In the genomic region with DNA sequence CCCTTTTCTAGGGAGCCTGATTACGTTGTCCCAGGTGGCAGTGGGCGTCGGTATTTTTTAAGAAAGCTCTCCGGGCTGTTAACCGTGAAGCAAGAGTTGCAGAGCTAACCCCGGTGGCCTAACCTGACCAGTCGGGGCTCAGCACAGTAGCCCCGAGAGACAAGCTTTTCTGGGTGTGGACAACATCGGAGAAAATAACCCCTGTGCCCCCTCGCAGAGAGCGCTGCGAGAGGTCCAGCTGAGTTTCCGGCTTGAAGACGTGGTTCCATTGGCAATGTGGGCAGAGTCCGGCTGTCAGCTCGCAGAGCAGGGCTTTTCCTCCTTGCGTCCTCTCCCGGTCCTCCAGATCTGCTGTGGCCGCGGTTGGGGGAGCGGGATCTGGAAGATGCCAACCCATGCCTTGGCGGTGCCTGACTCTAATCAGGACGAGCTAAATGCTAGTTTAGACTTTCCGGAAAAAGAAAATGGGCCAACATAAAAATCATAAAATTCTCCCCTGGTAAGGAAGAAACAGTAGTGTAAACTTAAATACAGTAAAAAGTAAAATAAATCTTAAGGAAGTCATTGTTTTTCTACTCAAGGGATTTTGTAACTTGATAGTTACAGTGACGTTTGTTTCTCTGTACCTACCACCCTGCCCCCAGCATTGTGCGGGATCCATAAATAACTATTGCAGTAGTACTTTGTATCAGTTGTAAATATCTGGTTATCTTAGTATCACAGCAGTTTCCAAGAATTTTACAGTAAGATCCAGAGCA, we compare ENCODE assay signal across 1 cellular context.
TF ChIP-seq lines count a peak whose summit lies in the region.

No MANE protein-coding gene starts in this region.

TF ChIP-seq in K562, 482 proteins besides CTCF, POLR2A, EP300 and RAD21 (continued from another document and continues in another):
- TF ChIP-seq, protein P1, sequence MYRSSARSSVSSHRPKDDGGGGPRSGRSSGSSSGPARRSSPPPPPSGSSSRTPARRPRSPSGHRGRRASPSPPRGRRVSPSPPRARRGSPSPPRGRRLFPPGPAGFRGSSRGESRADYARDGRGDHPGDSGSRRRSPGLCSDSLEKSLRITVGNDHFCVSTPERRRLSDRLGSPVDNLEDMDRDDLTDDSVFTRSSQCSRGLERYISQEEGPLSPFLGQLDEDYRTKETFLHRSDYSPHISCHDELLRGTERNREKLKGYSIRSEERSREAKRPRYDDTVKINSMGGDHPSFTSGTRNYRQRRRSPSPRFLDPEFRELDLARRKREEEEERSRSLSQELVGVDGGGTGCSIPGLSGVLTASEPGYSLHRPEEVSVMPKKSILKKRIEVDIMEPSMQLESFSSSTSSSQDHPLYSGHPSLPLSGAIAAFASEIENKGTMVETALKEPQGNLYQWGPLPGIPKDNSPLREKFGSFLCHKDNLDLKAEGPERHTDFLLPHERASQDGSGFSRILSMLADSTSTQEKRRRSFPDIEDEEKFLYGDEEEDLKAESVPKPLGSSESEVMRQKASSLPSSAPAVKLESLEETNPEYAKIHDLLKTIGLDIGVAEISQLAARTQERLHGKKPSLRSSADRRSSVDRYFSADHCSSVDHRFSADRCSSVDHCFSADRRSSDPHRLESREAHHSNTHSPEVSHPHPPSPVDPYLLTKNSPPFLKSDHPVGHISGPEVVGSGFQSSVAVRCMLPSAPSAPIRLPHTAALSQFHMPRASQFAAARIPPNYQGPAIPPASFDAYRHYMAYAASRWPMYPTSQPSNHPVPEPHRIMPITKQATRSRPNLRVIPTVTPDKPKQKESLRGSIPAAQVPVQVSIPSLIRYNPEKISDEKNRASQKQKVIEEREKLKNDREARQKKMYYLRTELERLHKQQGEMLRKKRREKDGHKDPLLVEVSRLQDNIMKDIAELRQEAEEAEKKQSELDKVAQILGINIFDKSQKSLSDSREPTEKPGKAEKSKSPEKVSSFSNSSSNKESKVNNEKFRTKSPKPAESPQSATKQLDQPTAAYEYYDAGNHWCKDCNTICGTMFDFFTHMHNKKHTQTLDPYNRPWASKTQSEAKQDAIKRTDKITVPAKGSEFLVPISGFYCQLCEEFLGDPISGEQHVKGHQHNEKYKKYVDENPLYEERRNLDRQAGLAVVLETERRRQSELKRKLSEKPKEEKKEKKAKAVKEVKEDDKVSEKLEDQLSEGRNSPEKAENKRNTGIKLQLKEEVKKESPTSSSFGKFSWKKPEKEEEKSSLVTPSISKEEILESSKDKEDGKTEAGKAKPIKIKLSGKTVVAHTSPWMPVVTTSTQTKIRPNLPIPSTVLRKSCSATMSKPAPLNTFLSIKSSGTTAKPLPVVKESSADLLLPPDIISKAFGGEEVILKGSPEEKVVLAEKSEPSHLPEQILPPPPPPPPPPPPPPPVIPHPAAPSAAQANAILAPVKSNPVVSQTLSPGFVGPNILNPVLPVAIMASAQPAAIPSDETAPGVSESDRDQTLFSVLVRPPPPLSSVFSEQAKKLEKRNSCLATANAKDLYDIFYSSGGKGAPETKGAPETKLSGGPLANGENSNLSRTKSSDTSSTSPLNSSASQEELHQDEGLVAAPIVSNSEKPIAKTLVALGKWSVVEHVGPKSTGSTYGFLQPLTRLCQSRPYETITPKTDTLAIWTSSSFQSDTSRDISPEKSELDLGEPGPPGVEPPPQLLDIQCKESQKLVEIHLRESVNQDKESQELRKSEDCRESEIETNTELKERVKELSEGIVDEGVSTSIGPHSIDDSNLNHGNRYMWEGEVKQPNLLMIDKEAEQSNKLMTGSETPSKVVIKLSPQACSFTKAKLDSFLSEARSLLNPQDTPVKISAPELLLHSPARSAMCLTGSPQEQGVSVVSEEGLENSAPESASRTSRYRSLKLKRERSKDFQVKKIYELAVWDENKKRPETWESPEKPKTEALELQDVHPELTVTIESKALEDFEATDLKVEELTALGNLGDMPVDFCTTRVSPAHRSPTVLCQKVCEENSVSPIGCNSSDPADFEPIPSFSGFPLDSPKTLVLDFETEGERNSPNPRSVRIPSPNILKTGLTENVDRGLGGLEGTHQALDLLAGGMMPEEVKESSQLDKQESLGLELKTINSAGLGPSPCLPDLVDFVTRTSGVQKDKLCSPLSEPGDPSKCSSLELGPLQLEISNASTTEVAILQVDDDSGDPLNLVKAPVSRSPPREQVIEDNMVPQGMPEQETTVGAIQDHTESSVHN (IDR thresholded peaks at IDR 0.05; ENCODE audit: borderline replicate concordance in 1 of 2, low read depth in 1 of 2), result no peak
- TF ChIP-seq ATF1 (CRISPR knock-in tag; IDR thresholded peaks at IDR 0.05), result no peak
- TF ChIP-seq ATF1 (tag; IDR thresholded peaks at IDR 0.05), result peak; percentile 82
- no peak for TF ChIP-seq CBX1 (IDR thresholded peaks at IDR 0.05; ENCODE audit: low read depth)
- TF ChIP-seq ZNF12 (CRISPR knock-in tag; IDR thresholded peaks at IDR 0.05), result peak; percentile 78; the same call in 1 of the 2 replicates
- TF ChIP-seq MYNN (IDR thresholded peaks at IDR 0.05), result peak; percentile 27; the same call in 1 of the 2 replicates
- TF ChIP-seq MYNN (CRISPR knock-in tag; IDR thresholded peaks at IDR 0.05), result no peak
- TF ChIP-seq, protein P2, sequence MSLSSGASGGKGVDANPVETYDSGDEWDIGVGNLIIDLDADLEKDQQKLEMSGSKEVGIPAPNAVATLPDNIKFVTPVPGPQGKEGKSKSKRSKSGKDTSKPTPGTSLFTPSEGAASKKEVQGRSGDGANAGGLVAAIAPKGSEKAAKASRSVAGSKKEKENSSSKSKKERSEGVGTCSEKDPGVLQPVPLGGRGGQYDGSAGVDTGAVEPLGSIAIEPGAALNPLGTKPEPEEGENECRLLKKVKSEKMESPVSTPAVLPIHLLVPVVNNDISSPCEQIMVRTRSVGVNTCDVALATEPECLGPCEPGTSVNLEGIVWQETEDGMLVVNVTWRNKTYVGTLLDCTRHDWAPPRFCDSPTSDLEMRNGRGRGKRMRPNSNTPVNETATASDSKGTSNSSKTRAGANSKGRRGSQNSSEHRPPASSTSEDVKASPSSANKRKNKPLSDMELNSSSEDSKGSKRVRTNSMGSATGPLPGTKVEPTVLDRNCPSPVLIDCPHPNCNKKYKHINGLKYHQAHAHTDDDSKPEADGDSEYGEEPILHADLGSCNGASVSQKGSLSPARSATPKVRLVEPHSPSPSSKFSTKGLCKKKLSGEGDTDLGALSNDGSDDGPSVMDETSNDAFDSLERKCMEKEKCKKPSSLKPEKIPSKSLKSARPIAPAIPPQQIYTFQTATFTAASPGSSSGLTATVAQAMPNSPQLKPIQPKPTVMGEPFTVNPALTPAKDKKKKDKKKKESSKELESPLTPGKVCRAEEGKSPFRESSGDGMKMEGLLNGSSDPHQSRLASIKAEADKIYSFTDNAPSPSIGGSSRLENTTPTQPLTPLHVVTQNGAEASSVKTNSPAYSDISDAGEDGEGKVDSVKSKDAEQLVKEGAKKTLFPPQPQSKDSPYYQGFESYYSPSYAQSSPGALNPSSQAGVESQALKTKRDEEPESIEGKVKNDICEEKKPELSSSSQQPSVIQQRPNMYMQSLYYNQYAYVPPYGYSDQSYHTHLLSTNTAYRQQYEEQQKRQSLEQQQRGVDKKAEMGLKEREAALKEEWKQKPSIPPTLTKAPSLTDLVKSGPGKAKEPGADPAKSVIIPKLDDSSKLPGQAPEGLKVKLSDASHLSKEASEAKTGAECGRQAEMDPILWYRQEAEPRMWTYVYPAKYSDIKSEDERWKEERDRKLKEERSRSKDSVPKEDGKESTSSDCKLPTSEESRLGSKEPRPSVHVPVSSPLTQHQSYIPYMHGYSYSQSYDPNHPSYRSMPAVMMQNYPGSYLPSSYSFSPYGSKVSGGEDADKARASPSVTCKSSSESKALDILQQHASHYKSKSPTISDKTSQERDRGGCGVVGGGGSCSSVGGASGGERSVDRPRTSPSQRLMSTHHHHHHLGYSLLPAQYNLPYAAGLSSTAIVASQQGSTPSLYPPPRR (CRISPR knock-in tag; IDR thresholded peaks at IDR 0.05; ENCODE audit: borderline replicate concordance), result no peak; the same call in 1 of the 2 replicates
- no peak for TF ChIP-seq RUNX1 (IDR thresholded peaks at IDR 0.05; ENCODE audit: low read depth)
- no peak for TF ChIP-seq NFIX (CRISPR knock-in tag; IDR thresholded peaks at IDR 0.05; ENCODE audit: low read depth)
- TF ChIP-seq, protein P3, sequence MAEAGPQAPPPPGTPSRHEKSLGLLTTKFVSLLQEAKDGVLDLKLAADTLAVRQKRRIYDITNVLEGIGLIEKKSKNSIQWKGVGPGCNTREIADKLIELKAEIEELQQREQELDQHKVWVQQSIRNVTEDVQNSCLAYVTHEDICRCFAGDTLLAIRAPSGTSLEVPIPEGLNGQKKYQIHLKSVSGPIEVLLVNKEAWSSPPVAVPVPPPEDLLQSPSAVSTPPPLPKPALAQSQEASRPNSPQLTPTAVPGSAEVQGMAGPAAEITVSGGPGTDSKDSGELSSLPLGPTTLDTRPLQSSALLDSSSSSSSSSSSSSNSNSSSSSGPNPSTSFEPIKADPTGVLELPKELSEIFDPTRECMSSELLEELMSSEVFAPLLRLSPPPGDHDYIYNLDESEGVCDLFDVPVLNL (CRISPR knock-in tag; IDR thresholded peaks at IDR 0.05; ENCODE audit: low read depth), result no peak
- TF ChIP-seq ZKSCAN3 (CRISPR knock-in tag; IDR thresholded peaks at IDR 0.05), result no peak
- TF ChIP-seq CBFA2T3 (IDR thresholded peaks at IDR 0.05), result peak; percentile 46; the same call in 1 of the 2 replicates
- TF ChIP-seq RBM14 (IDR thresholded peaks at IDR 0.05; ENCODE audit: borderline replicate concordance, insufficient read depth, low read depth, low read length), result no peak
- TF ChIP-seq, protein P4, sequence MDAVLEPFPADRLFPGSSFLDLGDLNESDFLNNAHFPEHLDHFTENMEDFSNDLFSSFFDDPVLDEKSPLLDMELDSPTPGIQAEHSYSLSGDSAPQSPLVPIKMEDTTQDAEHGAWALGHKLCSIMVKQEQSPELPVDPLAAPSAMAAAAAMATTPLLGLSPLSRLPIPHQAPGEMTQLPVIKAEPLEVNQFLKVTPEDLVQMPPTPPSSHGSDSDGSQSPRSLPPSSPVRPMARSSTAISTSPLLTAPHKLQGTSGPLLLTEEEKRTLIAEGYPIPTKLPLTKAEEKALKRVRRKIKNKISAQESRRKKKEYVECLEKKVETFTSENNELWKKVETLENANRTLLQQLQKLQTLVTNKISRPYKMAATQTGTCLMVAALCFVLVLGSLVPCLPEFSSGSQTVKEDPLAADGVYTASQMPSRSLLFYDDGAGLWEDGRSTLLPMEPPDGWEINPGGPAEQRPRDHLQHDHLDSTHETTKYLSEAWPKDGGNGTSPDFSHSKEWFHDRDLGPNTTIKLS (IDR thresholded peaks at IDR 0.05; ENCODE audit: borderline replicate concordance, low read depth), result 0 out of 2 replicates have a peak, but pooled peaks have one; percentile 21
- TF ChIP-seq, protein P5, sequence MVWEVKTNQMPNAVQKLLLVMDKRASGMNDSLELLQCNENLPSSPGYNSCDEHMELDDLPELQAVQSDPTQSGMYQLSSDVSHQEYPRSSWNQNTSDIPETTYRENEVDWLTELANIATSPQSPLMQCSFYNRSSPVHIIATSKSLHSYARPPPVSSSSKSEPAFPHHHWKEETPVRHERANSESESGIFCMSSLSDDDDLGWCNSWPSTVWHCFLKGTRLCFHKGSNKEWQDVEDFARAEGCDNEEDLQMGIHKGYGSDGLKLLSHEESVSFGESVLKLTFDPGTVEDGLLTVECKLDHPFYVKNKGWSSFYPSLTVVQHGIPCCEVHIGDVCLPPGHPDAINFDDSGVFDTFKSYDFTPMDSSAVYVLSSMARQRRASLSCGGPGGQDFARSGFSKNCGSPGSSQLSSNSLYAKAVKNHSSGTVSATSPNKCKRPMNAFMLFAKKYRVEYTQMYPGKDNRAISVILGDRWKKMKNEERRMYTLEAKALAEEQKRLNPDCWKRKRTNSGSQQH (CRISPR knock-in tag; IDR thresholded peaks at IDR 0.05), result no peak
- TF ChIP-seq TOE1 (IDR thresholded peaks at IDR 0.05; ENCODE audit: borderline replicate concordance), result 0 out of 2 replicates have a peak, but pooled peaks have one; percentile 40
- TF ChIP-seq TOE1 (CRISPR knock-in tag; IDR thresholded peaks at IDR 0.05; ENCODE audit: borderline replicate concordance, low read depth), result no peak
- TF ChIP-seq, protein P6, sequence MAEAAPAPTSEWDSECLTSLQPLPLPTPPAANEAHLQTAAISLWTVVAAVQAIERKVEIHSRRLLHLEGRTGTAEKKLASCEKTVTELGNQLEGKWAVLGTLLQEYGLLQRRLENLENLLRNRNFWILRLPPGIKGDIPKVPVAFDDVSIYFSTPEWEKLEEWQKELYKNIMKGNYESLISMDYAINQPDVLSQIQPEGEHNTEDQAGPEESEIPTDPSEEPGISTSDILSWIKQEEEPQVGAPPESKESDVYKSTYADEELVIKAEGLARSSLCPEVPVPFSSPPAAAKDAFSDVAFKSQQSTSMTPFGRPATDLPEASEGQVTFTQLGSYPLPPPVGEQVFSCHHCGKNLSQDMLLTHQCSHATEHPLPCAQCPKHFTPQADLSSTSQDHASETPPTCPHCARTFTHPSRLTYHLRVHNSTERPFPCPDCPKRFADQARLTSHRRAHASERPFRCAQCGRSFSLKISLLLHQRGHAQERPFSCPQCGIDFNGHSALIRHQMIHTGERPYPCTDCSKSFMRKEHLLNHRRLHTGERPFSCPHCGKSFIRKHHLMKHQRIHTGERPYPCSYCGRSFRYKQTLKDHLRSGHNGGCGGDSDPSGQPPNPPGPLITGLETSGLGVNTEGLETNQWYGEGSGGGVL (CRISPR knock-in tag; IDR thresholded peaks at IDR 0.05), result no peak
- TF ChIP-seq, protein P7, sequence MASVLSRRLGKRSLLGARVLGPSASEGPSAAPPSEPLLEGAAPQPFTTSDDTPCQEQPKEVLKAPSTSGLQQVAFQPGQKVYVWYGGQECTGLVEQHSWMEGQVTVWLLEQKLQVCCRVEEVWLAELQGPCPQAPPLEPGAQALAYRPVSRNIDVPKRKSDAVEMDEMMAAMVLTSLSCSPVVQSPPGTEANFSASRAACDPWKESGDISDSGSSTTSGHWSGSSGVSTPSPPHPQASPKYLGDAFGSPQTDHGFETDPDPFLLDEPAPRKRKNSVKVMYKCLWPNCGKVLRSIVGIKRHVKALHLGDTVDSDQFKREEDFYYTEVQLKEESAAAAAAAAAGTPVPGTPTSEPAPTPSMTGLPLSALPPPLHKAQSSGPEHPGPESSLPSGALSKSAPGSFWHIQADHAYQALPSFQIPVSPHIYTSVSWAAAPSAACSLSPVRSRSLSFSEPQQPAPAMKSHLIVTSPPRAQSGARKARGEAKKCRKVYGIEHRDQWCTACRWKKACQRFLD (CRISPR knock-in tag; IDR thresholded peaks at IDR 0.05), result peak; percentile 71; the same call in 1 of the 2 replicates
- no peak for TF ChIP-seq SAFB (IDR thresholded peaks at IDR 0.05; ENCODE audit: borderline replicate concordance, low read depth, low read length)
- TF ChIP-seq POLR2H (tag; IDR thresholded peaks at IDR 0.05; ENCODE audit: low read depth), result 0 out of 2 replicates have a peak, but pooled peaks have one; percentile 18
- TF ChIP-seq ZNF23 (CRISPR knock-in tag; IDR thresholded peaks at IDR 0.05), result no peak
- no peak for TF ChIP-seq ZNF586 (CRISPR knock-in tag; conservative IDR thresholded peaks at IDR 0.05)
- no peak for TF ChIP-seq HCFC1 (IDR thresholded peaks at IDR 0.05; ENCODE audit: low read depth, low read length)
- TF ChIP-seq SRSF7 (optimal IDR thresholded peaks at IDR 0.05; ENCODE audit: low read depth, low read length), result no peak
- no peak for TF ChIP-seq ADNP (tag; IDR thresholded peaks at IDR 0.05)
- no peak for TF ChIP-seq U2AF1 (optimal IDR thresholded peaks at IDR 0.05; ENCODE audit: low read depth, low read length)
- TF ChIP-seq BCOR (IDR thresholded peaks at IDR 0.05), result peak; percentile 11; the same call in 1 of the 2 replicates
